ENCODE assay signal across 8 cellular contexts in genomic region chr2:222305510-222306392, GRCh38.
DNase-seq lines count a peak whose midpoint lies in the region; ATAC-seq lines count a peak whose summit lies in the region.

No MANE protein-coding gene starts in this region.

- H3K9ac ChIP-seq in adipocyte (ENCODE audit: low read length) (no peak overlapping the region), subcutaneous abdominal adipose tissue (ENCODE audit: low read length in 5 of 5) (peak overlapping the region in 2 of 5 donors; percentile 23 to 52)

- peaks cover 16% of the 10 kb centered on the region for H3K9me3 ChIP-seq in adipocyte (ENCODE audit: control insufficient read depth, low read length)
- H3K9me3 ChIP-seq in subcutaneous abdominal adipose tissue (ENCODE audit: control insufficient read depth in 5 of 5, low read length in 5 of 5), result peaks cover 0 to 5% (median 0%) of the 10 kb centered on the region in 5 donors

- H3K27me3 ChIP-seq in adipocyte (replicated peaks; ENCODE audit: control insufficient read depth, insufficient read depth, low read length), result peaks cover 100% of the 10 kb centered on the region
- H3K27me3 ChIP-seq in subcutaneous abdominal adipose tissue (ENCODE audit: control insufficient read depth in 5 of 5, insufficient read depth in 4 of 5, low read length in 5 of 5), result peaks cover 81 to 99% (median 90%) of the 10 kb centered on the region in 5 donors

- H3K4me3 ChIP-seq in adipocyte (ENCODE audit: low read length), result peak overlapping the region; percentile 79
- peak overlapping the region; percentile 62 to 80 (median 71) for H3K4me3 ChIP-seq in subcutaneous abdominal adipose tissue (ENCODE audit: low read depth in 1 of 5, low read length in 5 of 5)

- H3K27ac ChIP-seq in subcutaneous abdominal adipose tissue (ENCODE audit: low read depth, low read length), result no peak overlapping the region

- H3K36me3 ChIP-seq in adipocyte (ENCODE audit: control insufficient read depth, insufficient read depth, low read length, severe bottlenecking), result no peaks in the 10 kb centered on the region
- no peaks in the 10 kb centered on the region for H3K36me3 ChIP-seq in subcutaneous abdominal adipose tissue (ENCODE audit: control insufficient read depth in 5 of 5, insufficient read depth in 5 of 5, low read length in 5 of 5)

- peak; percentile 33 for ATAC-seq in HG03139 (IDR thresholded peaks at IDR 0.05; ENCODE audit: unreplicated experiment)
- ATAC-seq in HG02970 (IDR thresholded peaks at IDR 0.05; ENCODE audit: low FRiP score, unreplicated experiment), result no peak

- DNase-seq in GM03348 (ENCODE audit: low spot score) (peak; percentile 57), adipocyte (ENCODE audit: low read depth) (peak; percentile 65), kidney tubule cell (ENCODE audit: low spot score) (peak; percentile 44), medulla oblongata (ENCODE audit: extremely low spot score) (no peak), KG1 (lab: John Stamatoyannopoulos, UW) (no peak)

- peaks cover 6% of the 10 kb centered on the region for H3K4me1 ChIP-seq in adipocyte (ENCODE audit: control insufficient read depth, insufficient read depth, low read length)
- H3K4me1 ChIP-seq in subcutaneous abdominal adipose tissue (ENCODE audit: control insufficient read depth in 5 of 5, insufficient read depth in 5 of 5, low read length in 5 of 5), result peaks cover 0 to 47% (median 42%) of the 10 kb centered on the region in 5 donors

Comparison
In these comparisons a context has a peak if more than half of its experiments do, and no peak if none do; other contexts are left out.
1. DNase-seq: peak in GM03348 (single experiment), adipocyte (single experiment) and kidney tubule cell (single experiment); none in medulla oblongata (single experiment) and KG1 (single experiment).